ENCODE assay signal across 18 cellular contexts in genomic region chr17:82199496-82199895, GRCh38. TPM values are rescaled to one million over a fixed set of nuclear protein-coding genes. Genes with fewer than 3 reads are reported as not detected.
A peak's percentile ranks its signal among the peaks of the same experiment; 100 is the strongest.
DNase-seq lines count a peak whose midpoint lies in the region; ATAC-seq and TF ChIP-seq lines count a peak whose summit lies in the region.
"Had no signal": no experiment of that assay in that cellular context is flagged by ENCODE, and none has a peak within 500 bp of the region (broad histone marks: within the 10 kb centered on the region; RNA-seq: fewer than 3 reads in every experiment).

No MANE protein-coding gene starts in this region.

- ATAC-seq in lower lobe of right lung (no peak), foreskin keratinocyte (no peak)

- no peaks in the 10 kb centered on the region for H3K9me3 Mint-ChIP-seq in activated CD4-positive, alpha-beta T cell treated with anti-CD3 and anti-CD28 coated beads, Interleukin-2, amount 10 ng/mL, durations not matched to agents 24 days and 14 days
- H3K9me3 Mint-ChIP-seq: CD14-positive monocyte had no signal

- no peaks in the 10 kb centered on the region for H3K9me3 ChIP-seq in BLaER1
- H3K9me3 ChIP-seq in Loucy (ENCODE audit: insufficient read depth, low read depth, low read length), result no peaks in the 10 kb centered on the region
- no peaks in the 10 kb centered on the region for H3K9me3 ChIP-seq in colonic mucosa
- no peaks in the 10 kb centered on the region for H3K9me3 ChIP-seq in lower lobe of right lung

- peaks cover 44% of the 10 kb centered on the region for H3K4me1 Mint-ChIP-seq in activated CD4-positive, alpha-beta T cell treated with anti-CD3 and anti-CD28 coated beads, Interleukin-2, amount 10 ng/mL, durations not matched to agents 24 days and 14 days

- H3K4me1 ChIP-seq in BLaER1 (peaks cover 35% of the 10 kb centered on the region), Loucy (ENCODE audit: insufficient read depth, low read length, poor library complexity, severe bottlenecking) (peaks cover 42% of the 10 kb centered on the region), colonic mucosa (no peaks in the 10 kb centered on the region), lower lobe of right lung (no peaks in the 10 kb centered on the region), foreskin keratinocyte (no peaks in the 10 kb centered on the region)

- H3K4me3 Mint-ChIP-seq in activated CD4-positive, alpha-beta T cell treated with anti-CD3 and anti-CD28 coated beads, Interleukin-2, amount 10 ng/mL, durations not matched to agents 24 days and 14 days, result peak overlapping the region; percentile 37
- H3K4me3 Mint-ChIP-seq: CD14-positive monocyte had no signal

- no peak overlapping the region for H2AFZ ChIP-seq in Loucy (ENCODE audit: low read length)

- H3K4me2 ChIP-seq in BLaER1, result peak overlapping the region; percentile 74
- H3K4me2 ChIP-seq in Loucy (ENCODE audit: low read depth, low read length, poor library complexity, severe bottlenecking), result peak overlapping the region; percentile 99

- H3K36me3 ChIP-seq in BLaER1 (peaks cover 36% of the 10 kb centered on the region), Loucy (ENCODE audit: insufficient read depth, low read length) (peaks cover 34% of the 10 kb centered on the region; the same call in 1 of the 2 replicates), colonic mucosa (no peaks in the 10 kb centered on the region), lower lobe of right lung (peaks cover 30% of the 10 kb centered on the region)

- peaks cover 35% of the 10 kb centered on the region for H3K36me3 Mint-ChIP-seq in activated CD4-positive, alpha-beta T cell treated with anti-CD3 and anti-CD28 coated beads, Interleukin-2, amount 10 ng/mL, durations not matched to agents 24 days and 14 days (ENCODE audit: low read depth)

- no peak overlapping the region for H3K4me3 ChIP-seq in BLaER1
- H3K4me3 ChIP-seq in Loucy (ENCODE audit: low read length, poor library complexity, severe bottlenecking), result peak overlapping the region; percentile 98
- H3K4me3 ChIP-seq in colonic mucosa, result no peak overlapping the region
- H3K4me3 ChIP-seq in lower lobe of right lung, result no peak overlapping the region
- H3K4me3 ChIP-seq: K562 had no signal

- H3K27me3 Mint-ChIP-seq in activated CD4-positive, alpha-beta T cell treated with anti-CD3 and anti-CD28 coated beads, Interleukin-2, amount 10 ng/mL, durations not matched to agents 24 days and 14 days, result no peaks in the 10 kb centered on the region

- peak overlapping the region; percentile 84 for H3K27ac Mint-ChIP-seq in activated CD4-positive, alpha-beta T cell treated with anti-CD3 and anti-CD28 coated beads, Interleukin-2, amount 10 ng/mL, durations not matched to agents 24 days and 14 days
- H3K27ac Mint-ChIP-seq: CD14-positive monocyte had no signal

- TF ChIP-seq CTCF in Loucy (conservative IDR thresholded peaks at IDR 0.05; ENCODE audit: low read length) (no peak), colonic mucosa (IDR thresholded peaks at IDR 0.05) (no peak), lower lobe of right lung (IDR thresholded peaks at IDR 0.05) (no peak), foreskin keratinocyte (conservative IDR thresholded peaks at IDR 0.05) (no peak)

- no peaks in the 10 kb centered on the region for H4K20me1 ChIP-seq in BLaER1
- H4K20me1 ChIP-seq in Loucy (ENCODE audit: insufficient read depth, low read length, poor library complexity, severe bottlenecking), result peaks cover 42% of the 10 kb centered on the region

- 0 out of 2 replicates have a peak, but pooled peaks cover 2% of the 10 kb centered on the region for H3F3A ChIP-seq in Loucy (ENCODE audit: low read depth)

- DNase-seq in activated CD4-positive, alpha-beta T cell treated with anti-CD3 and anti-CD28 coated beads, Interleukin-2, amount 10 ng/mL, durations not matched to agents 24 days and 14 days, result no peak
- DNase-seq in activated CD4-positive, alpha-beta T cell treated with anti-CD3 and anti-CD28 coated beads, Interleukin-2, amount 50 U/mL, for 48 hours, result no peak
- no peak for DNase-seq in colonic mucosa
- DNase-seq in lower lobe of right lung, result no peak
- no peak for DNase-seq in HCEC 1CT
- no peak for DNase-seq in foreskin keratinocyte
- DNase-seq: DMS79 treated with DMSO at 0.1 percent for 48 hours; GF-D8; NCI-H1436 treated with DMSO at 0.1 percent for 48 hours; NCI-H2081 treated with DMSO at 0.1 percent for 48 hours; NCI-H2227 treated with DMSO at 0.1 percent for 48 hours; NCI-H526 treated with DMSO at 0.1 percent for 48 hours; NK-92 treated with Interleukin-12 subunit alpha and Interleukin-12 subunit beta, amount 100 ng/mL, for 24 hours had no signal

- intact Hi-C loops in activated CD4-positive, alpha-beta T cell treated with anti-CD3 and anti-CD28 coated beads, Interleukin-2, amount 10 ng/mL, durations not matched to agents 24 days and 14 days (cut with micrococcal nuclease), result no loop called here
- intact Hi-C loops in colonic mucosa (cut with DNase I) (no loop called here), lower lobe of right lung (cut with DNase I) (no loop called here)

- no peaks in the 10 kb centered on the region for H3K27me3 ChIP-seq in BLaER1
- H3K27me3 ChIP-seq in Loucy (ENCODE audit: insufficient read depth, low read length, poor library complexity, severe bottlenecking), result no peaks in the 10 kb centered on the region
- no peaks in the 10 kb centered on the region for H3K27me3 ChIP-seq in colonic mucosa
- H3K27me3 ChIP-seq in lower lobe of right lung (ENCODE audit: low read depth), result no peaks in the 10 kb centered on the region
- no peaks in the 10 kb centered on the region for H3K27me3 ChIP-seq in foreskin keratinocyte

- peaks cover 60% of the 10 kb centered on the region for H3K79me2 ChIP-seq in Loucy (ENCODE audit: insufficient read depth, low read length)

- 0 out of 2 replicates have a peak overlapping the region, but pooled peaks have one; percentile 55 for H3K27ac ChIP-seq in BLaER1
- H3K27ac ChIP-seq in colonic mucosa, result peak overlapping the region; percentile 3
- H3K27ac ChIP-seq in lower lobe of right lung, result no peak overlapping the region
- no peak overlapping the region for H3K27ac ChIP-seq in foreskin keratinocyte
- H3K27ac ChIP-seq: HL-60 had no signal

- no peaks in the 10 kb centered on the region for H3K9me2 ChIP-seq in Loucy (replicated peaks; ENCODE audit: low read depth, low read length)

- H3K9ac ChIP-seq in BLaER1 (no peak overlapping the region), Loucy (ENCODE audit: low read depth, low read length, poor library complexity, severe bottlenecking) (peak overlapping the region; percentile 90), colonic mucosa (ENCODE audit: low read depth in 2 of 2, low read length in 2 of 2) (no peak overlapping the region)

RNA-seq across cellular contexts. Expression of gene CCDC57, which starts 13.1 kb away (rescaled TPM):
- 56.0 and 58.4 TPM in 2 replicates for total RNA-seq in activated CD4-positive, alpha-beta T cell treated with anti-CD3 and anti-CD28 coated beads, Interleukin-2, amount 10 ng/mL, durations not matched to agents 24 days and 14 days
- total RNA-seq in colonic mucosa (10 to 100 TPM; 24.5 to 46.1 TPM), lower lobe of right lung (63.4 TPM), foreskin keratinocyte (19.5 TPM in 2 replicates)
- polyA plus RNA-seq in foreskin keratinocyte, result 17.9 and 18.3 TPM in 2 replicates

RNA-seq across cellular contexts. Expression of gene SLC16A3, which starts 29.3 kb away (rescaled TPM):
- 162 and 171 TPM in 2 replicates for total RNA-seq in activated CD4-positive, alpha-beta T cell treated with anti-CD3 and anti-CD28 coated beads, Interleukin-2, amount 10 ng/mL, durations not matched to agents 24 days and 14 days
- total RNA-seq in colonic mucosa, result 100 to 1,000 TPM; 148 to 298 TPM
- total RNA-seq in lower lobe of right lung, result 81.9 TPM
- total RNA-seq in foreskin keratinocyte, result 40.9 and 44.3 TPM in 2 replicates
- 47.5 and 54.7 TPM in 2 replicates for polyA plus RNA-seq in foreskin keratinocyte

Comparison
In these comparisons a context has a peak if more than half of its experiments do, and no peak if none do; other contexts are left out.
1. H3K27ac ChIP-seq: peak in BLaER1 (single experiment) and colonic mucosa (single experiment); none in lower lobe of right lung (single experiment) and foreskin keratinocyte (single experiment).